ENCODE assay signal across 8 cellular contexts in the genomic region with DNA sequence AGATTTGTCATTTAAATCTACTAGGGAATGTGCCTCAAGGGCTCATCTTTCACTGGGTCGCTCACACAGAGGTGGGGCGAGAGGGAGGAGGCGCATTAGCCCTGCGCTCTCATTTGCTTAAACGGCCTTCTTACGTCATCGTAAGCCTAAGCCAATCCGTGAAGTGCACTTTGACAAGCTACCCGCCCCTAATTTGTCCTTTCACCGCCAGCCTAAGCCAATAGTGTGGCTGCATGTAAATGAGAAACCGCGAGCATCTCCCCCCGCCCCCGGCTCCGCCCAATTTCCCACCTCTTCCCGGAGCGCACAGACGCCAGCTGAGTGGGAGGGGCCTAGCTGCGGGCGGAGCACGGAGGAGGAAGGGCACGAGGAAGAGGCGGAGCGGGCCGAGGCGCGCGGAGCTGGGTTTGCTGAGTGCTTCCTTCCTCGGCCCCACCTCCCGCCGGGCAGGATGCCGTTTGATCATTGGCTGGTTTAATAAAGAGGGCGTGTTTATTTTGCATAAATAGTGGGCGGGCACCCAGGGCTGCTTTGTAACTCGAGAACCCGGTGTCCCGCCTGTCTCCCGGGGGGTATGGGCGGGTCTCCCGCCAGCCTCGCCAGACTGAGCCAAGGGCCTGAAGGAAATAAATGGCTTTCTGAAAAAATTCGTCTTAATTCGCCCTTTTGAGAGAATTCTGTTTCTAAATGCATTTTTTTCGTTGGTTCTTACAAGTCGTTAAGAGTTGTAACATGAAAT.
DNase-seq lines count a peak whose midpoint lies in the region; ATAC-seq and TF ChIP-seq lines count a peak whose summit lies in the region.

No MANE protein-coding gene starts in this region.

- ATAC-seq in GM23338 (peak; percentile 78), PC-3 (peak; percentile 90), omental fat pad (ENCODE audit: low FRiP score) (peak; percentile 90), upper lobe of left lung (ENCODE audit: low FRiP score in 2 of 2) (peak; percentile 94 to 96)

- peak overlapping the region; percentile 39; the same call in 2 of the 3 replicates for H3K4me3 Mint-ChIP-seq in GM23338

- CTCF ChIA-PET in PC-3 (lab: Charles Lee) = interaction anchor here (0.6 to 1.0 kb wide), 2 partner anchors 11 to 30 kb away, joined by 3 read pairs; no protein-coding TSS in a partner anchor

- no peak overlapping the region for H3K9ac ChIP-seq in PC-3 (ENCODE audit: low read length)

- TF ChIP-seq POLR2A in upper lobe of left lung (IDR thresholded peaks at IDR 0.05) = no peak

- no peaks in the 10 kb centered on the region for H3K36me3 Mint-ChIP-seq in GM23338 (ENCODE audit: low read depth)

- peaks cover 85% of the 10 kb centered on the region for H3K27me3 ChIP-seq in GM23338 (ENCODE audit: insufficient read depth)
- peaks cover 36% of the 10 kb centered on the region for H3K27me3 ChIP-seq in PC-3 (ENCODE audit: low read length)
- H3K27me3 ChIP-seq in upper lobe of left lung = peaks cover 0 to 93% (median 36%) of the 10 kb centered on the region in 4 donors

- H3K4me1 Mint-ChIP-seq in GM23338 = peaks cover 44% of the 10 kb centered on the region

- H3F3A ChIP-seq in GM23338 (replicated peaks; ENCODE audit: low read depth) (no peaks in the 10 kb centered on the region), PC-3 (ENCODE audit: low read length, unreplicated experiment) (no peaks in the 10 kb centered on the region)

- H4K20me1 ChIP-seq in GM23338 (replicated peaks; ENCODE audit: insufficient read depth) (0 out of 2 replicates have a peak, but pooled peaks cover 3% of the 10 kb centered on the region), PC-3 (ENCODE audit: low read length) (no peaks in the 10 kb centered on the region)

- peaks cover 48% of the 10 kb centered on the region for H3K4me1 ChIP-seq in GM23338 (ENCODE audit: insufficient read depth)
- H3K4me1 ChIP-seq in PC-3 (ENCODE audit: insufficient read depth, low read length) = peaks cover 5% of the 10 kb centered on the region; the same call in 1 of the 2 replicates
- H3K4me1 ChIP-seq in upper lobe of left lung = peaks cover 8 to 19% (median 15%) of the 10 kb centered on the region in 4 donors

- no peaks in the 10 kb centered on the region for H3K36me3 ChIP-seq in GM23338 (ENCODE audit: insufficient read depth)
- H3K36me3 ChIP-seq in PC-3 (ENCODE audit: low read depth, low read length) = no peaks in the 10 kb centered on the region
- H3K36me3 ChIP-seq in upper lobe of left lung = no peaks in the 10 kb centered on the region

- TF ChIP-seq CTCF in GM23338 (conservative IDR thresholded peaks at IDR 0.05; ENCODE audit: low read depth in 2 of 2) = no peak
- no peak for TF ChIP-seq CTCF in PC-3 (conservative IDR thresholded peaks at IDR 0.05; ENCODE audit: low read depth, low read length)
- no peak for TF ChIP-seq CTCF in omental fat pad (IDR thresholded peaks at IDR 0.05)
- TF ChIP-seq CTCF in upper lobe of left lung (IDR thresholded peaks at IDR 0.05) = no peak

- BruUV-seq in PC-3 (replicated peaks; lab: Mats Ljungman, UMichigan) = no TSS peak

- H2AFZ ChIP-seq in GM23338 (no peak overlapping the region), PC-3 (ENCODE audit: low read length) (0 out of 2 replicates have a peak overlapping the region, but pooled peaks have one; percentile 27)

- H3K27ac ChIP-seq in GM23338 (ENCODE audit: low read depth) = no peak overlapping the region
- H3K27ac ChIP-seq in PC-3 (ENCODE audit: low read length) = no peak overlapping the region
- H3K27ac ChIP-seq in upper lobe of left lung = no peak overlapping the region

- POLR2A ChIA-PET in PC-3 (lab: Charles Lee; ENCODE audit: unreplicated experiment) = interaction anchor here (0.6 kb wide), 1 partner anchor 344 kb away, joined by 4 read pairs; no protein-coding TSS in a partner anchor

- no peak for TF ChIP-seq EP300 in upper lobe of left lung (IDR thresholded peaks at IDR 0.05)

- H3K4me2 ChIP-seq in GM23338 (0 out of 2 replicates have a peak overlapping the region, but pooled peaks have one; percentile 10), PC-3 (ENCODE audit: low read length) (peak overlapping the region; percentile 83)

- DNase-seq in EH (ENCODE audit: low read depth) (peak; percentile 100), GM23338 (ENCODE audit: low spot score) (peak; percentile 100), PC-3 (peak; percentile 98), activated T-cell treated with anti-CD3 and anti-CD28 coated beads for 4 hours (peak; percentile 50), fibroblast of gingiva (ENCODE audit: low read depth) (peak; percentile 100), omental fat pad (ENCODE audit: low spot score) (peak; percentile 52), upper lobe of left lung (peak; percentile 68 to 93)
- DNase-seq in Jurkat, Clone E6-1 (ENCODE audit: low read depth, low spot score) = peak; percentile 100

- no peak overlapping the region for H3K27ac Mint-ChIP-seq in GM23338

- H3K27me3 Mint-ChIP-seq in GM23338 (ENCODE audit: insufficient read depth, low read depth, poor library complexity) = peaks cover 16% of the 10 kb centered on the region

- no peaks in the 10 kb centered on the region for H3K9me3 Mint-ChIP-seq in GM23338

- H3K9me2 ChIP-seq in GM23338 (ENCODE audit: insufficient read depth) = no peaks in the 10 kb centered on the region
- H3K9me2 ChIP-seq in PC-3 (replicated peaks; ENCODE audit: low read length) = no peaks in the 10 kb centered on the region

- intact Hi-C loops in PC-3 (cut with micrococcal nuclease) = loop anchor here (5.0 kb wide), 1 partner anchor 90 kb away; no protein-coding TSS in a partner anchor

- H3K9me3 ChIP-seq in PC-3 (ENCODE audit: low read length) = no peaks in the 10 kb centered on the region
- peaks cover 0 to 16% (median 4%) of the 10 kb centered on the region in 4 donors for H3K9me3 ChIP-seq in upper lobe of left lung

- 2 to 3% methylated on average over 28 to 45 of the region's 45 CpGs for WGBS in upper lobe of left lung, 2 donors

- H3K4me3 ChIP-seq in GM23338 (no peak overlapping the region), PC-3 (ENCODE audit: low read length) (peak overlapping the region; percentile 63; the same call in 1 of the 2 replicates), upper lobe of left lung (peak overlapping the region in 3 of 4 donors; percentile 3 to 19 (median 17))
- H3K4me3 ChIP-seq in Jurkat, Clone E6-1 (ENCODE audit: low read length) = peak overlapping the region; percentile 54

- H3K79me2 ChIP-seq in GM23338 (replicated peaks; ENCODE audit: insufficient read depth) (no peaks in the 10 kb centered on the region), PC-3 (ENCODE audit: low read length) (no peaks in the 10 kb centered on the region)

TF ChIP-seq in GM23338, 12 proteins besides CTCF, POLR2A, EP300 and RAD21:
- TF ChIP-seq CREB1 (CRISPR knock-in tag; IDR thresholded peaks at IDR 0.05; ENCODE audit: low read depth) (peak; percentile 81), POLR2AphosphoS5 (IDR thresholded peaks at IDR 0.05; ENCODE audit: low read depth) (no peak)

Comparison
In these comparisons a context has a peak if more than half of its experiments do, and no peak if none do; other contexts are left out.
1. DNase-seq: peak in every context shown above with its lines; median percentile 100 in EH; 100 in GM23338; 100 in Jurkat, Clone E6-1; 100 in fibroblast of gingiva; 98 in PC-3; 80 in upper lobe of left lung; 52 in omental fat pad; 50 in activated T-cell treated with anti-CD3 and anti-CD28 coated beads for 4 hours.